ENCODE assay signal across 12 cellular contexts in the genomic region with DNA sequence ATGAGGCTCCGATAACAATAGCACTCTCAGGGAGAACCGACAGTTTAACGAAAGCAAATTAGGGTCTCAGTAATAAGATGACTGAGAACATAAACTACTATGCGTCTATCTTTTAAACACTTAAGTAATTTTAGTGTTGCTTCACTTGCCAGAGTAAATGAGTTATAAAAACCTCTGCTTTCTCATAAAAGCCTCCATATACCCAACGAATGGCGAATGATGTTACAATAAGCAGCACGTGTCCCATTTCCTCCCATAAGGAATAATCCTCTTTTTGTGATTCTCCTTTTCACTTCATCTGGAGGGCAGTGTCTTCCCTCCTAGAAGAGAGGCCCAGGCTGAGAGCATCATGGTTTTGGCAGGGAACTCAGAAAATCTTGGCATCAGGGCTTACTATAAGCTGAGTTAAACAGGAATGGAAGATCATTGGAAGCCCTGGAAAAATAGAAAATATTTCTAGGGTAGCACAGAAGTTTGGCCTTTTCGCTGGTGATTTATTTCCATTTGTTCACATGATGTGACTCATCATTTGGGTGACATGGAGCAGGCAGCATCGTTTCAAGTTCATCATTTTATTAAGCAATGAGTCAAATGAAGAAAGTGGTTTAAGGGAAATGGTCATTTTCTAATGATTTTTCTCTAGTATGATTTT.
DNase-seq lines count a peak whose midpoint lies in the region; FAIRE-seq and TF ChIP-seq lines count a peak whose summit lies in the region.
"Had no signal": no experiment of that assay in that cellular context is flagged by ENCODE, and none has a peak within 500 bp of the region (broad histone marks: within the 10 kb centered on the region; RNA-seq: fewer than 3 reads in every experiment).

No MANE protein-coding gene starts in this region.

- no peak overlapping the region for H3K4me2 ChIP-seq in SK-N-SH
- no peak overlapping the region for H3K4me2 ChIP-seq in smooth muscle cell

- TF ChIP-seq EP300 in SK-N-SH (IDR thresholded peaks at IDR 0.05; ENCODE audit: borderline replicate concordance in 1 of 2, low read depth in 1 of 2, low read length in 1 of 2): no peak

- peaks cover 38% of the 10 kb centered on the region for H3K36me3 Mint-ChIP-seq in activated CD4-positive, alpha-beta T cell treated with anti-CD3 and anti-CD28 coated beads, Interleukin-2, amount 10 ng/mL, durations not matched to agents 24 days and 14 days (ENCODE audit: low read depth)

- TF ChIP-seq CTCF in SK-N-SH (IDR thresholded peaks at IDR 0.05): 0 out of 2 replicates have a peak, but pooled peaks have one; percentile 9
- TF ChIP-seq CTCF in foreskin fibroblast (IDR thresholded peaks at IDR 0.05; ENCODE audit: low read depth, low read length): no peak
- no peak for TF ChIP-seq CTCF in smooth muscle cell (IDR thresholded peaks at IDR 0.05; ENCODE audit: borderline replicate concordance, insufficient read depth, poor library complexity, severe bottlenecking)

- no peak overlapping the region for H3K27ac Mint-ChIP-seq in activated CD4-positive, alpha-beta T cell treated with anti-CD3 and anti-CD28 coated beads, Interleukin-2, amount 10 ng/mL, durations not matched to agents 24 days and 14 days
- H3K27ac Mint-ChIP-seq: activated naive CD8-positive, alpha-beta T cell had no signal

- no peak overlapping the region for H3K9ac ChIP-seq in SK-N-SH
- H3K9ac ChIP-seq in smooth muscle cell (ENCODE audit: low read depth): no peak overlapping the region

- H3K79me2 ChIP-seq in SK-N-SH (ENCODE audit: insufficient read depth) (peaks cover 30% of the 10 kb centered on the region), smooth muscle cell (ENCODE audit: low read depth) (peaks cover 50% of the 10 kb centered on the region)

- TF ChIP-seq RAD21 in SK-N-SH (IDR thresholded peaks at IDR 0.05; ENCODE audit: low read length): no peak

- H3K9me2 ChIP-seq in SK-N-SH: no peaks in the 10 kb centered on the region

- H3K9me3 ChIP-seq in SK-N-SH (no peaks in the 10 kb centered on the region), smooth muscle cell (replicated peaks; ENCODE audit: low read depth) (no peaks in the 10 kb centered on the region)

- H3K4me3 ChIP-seq in SK-N-SH (ENCODE audit: low read depth in 2 of 2, low read length in 1 of 2) (no peak overlapping the region), foreskin fibroblast (ENCODE audit: low read depth in 1 of 2, low read length in 2 of 2) (no peak overlapping the region), smooth muscle cell (no peak overlapping the region)

- peaks cover 4% of the 10 kb centered on the region for H3K9me3 Mint-ChIP-seq in activated CD4-positive, alpha-beta T cell treated with anti-CD3 and anti-CD28 coated beads, Interleukin-2, amount 10 ng/mL, durations not matched to agents 24 days and 14 days

- CTCF ChIA-PET in SK-N-SH (lab: Yijun Ruan, JAX): interaction anchor here (0.9 to 1.4 kb wide), 3 partner anchors 9 to 258 kb away, joined by 3 to 5 read pairs (median 4); no protein-coding TSS in a partner anchor

- no peak for TF ChIP-seq POLR2A in GM12891 (IDR thresholded peaks at IDR 0.05; ENCODE audit: low read depth, low read length)

- POLR2A ChIA-PET in SK-N-SH (lab: Yijun Ruan, JAX): no interaction called here

- FAIRE-seq in GM12891 (lab: Jason Lieb, UNC) (peak; percentile 54), HTR-8/SVneo (lab: Jason Lieb, UNC) (no peak)
- FAIRE-seq: frontal cortex, G401.6 had no signal

- peaks cover 21% of the 10 kb centered on the region for H3F3A ChIP-seq in SK-N-SH (replicated peaks; ENCODE audit: insufficient read depth)
- no peaks in the 10 kb centered on the region for H3F3A ChIP-seq in smooth muscle cell (ENCODE audit: low read depth)

- DNase-seq in GM12891 (ENCODE audit: insufficient read length, low spot score): no peak
- no peak for DNase-seq in SK-N-SH
- DNase-seq in foreskin fibroblast: peak; percentile 52 to 78
- no peak for DNase-seq in smooth muscle cell (lab: John Stamatoyannopoulos, UW; ENCODE audit: unreplicated experiment)
- DNase-seq in ureter (ENCODE audit: low spot score): no peak
- DNase-seq in HTR-8/SVneo (ENCODE audit: insufficient read length, low spot score): no peak
- DNase-seq in activated CD4-positive, alpha-beta T cell treated with anti-CD3 and anti-CD28 coated beads, Interleukin-2, amount 10 ng/mL, durations not matched to agents 24 days and 14 days: no peak
- DNase-seq in posterior vena cava (ENCODE audit: low spot score): no peak
- DNase-seq: stimulated activated CD4-positive, alpha-beta T cell treated with anti-CD3 and anti-CD28 coated beads, Interleukin-4, amount 100 ng/mL, for 24 hours had no signal

- peak overlapping the region in 1 of 2 experiments; percentile 49; a peak in 3 of 4 replicates for H3K27ac ChIP-seq in SK-N-SH (ENCODE audit: low read depth in 2 of 2, low read length in 1 of 2)
- H3K27ac ChIP-seq in smooth muscle cell (ENCODE audit: low read depth): peak overlapping the region; percentile 30

- H2AFZ ChIP-seq in SK-N-SH (ENCODE audit: low read depth): no peak overlapping the region
- no peak overlapping the region for H2AFZ ChIP-seq in smooth muscle cell (ENCODE audit: low read depth)

- WGBS in SK-N-SH (ENCODE audit: low lambda C conversion rate): 72% methylated on average over 9 of the region's 9 CpGs
- 78% methylated on average over 9 of the region's 9 CpGs for WGBS in smooth muscle cell (ENCODE audit: low lambda C conversion rate)

- peaks cover 18% of the 10 kb centered on the region for H4K20me1 ChIP-seq in SK-N-SH (ENCODE audit: insufficient read depth)
- H4K20me1 ChIP-seq in smooth muscle cell (ENCODE audit: low read depth): peaks cover 80% of the 10 kb centered on the region

- H3K27me3 Mint-ChIP-seq in activated CD4-positive, alpha-beta T cell treated with anti-CD3 and anti-CD28 coated beads, Interleukin-2, amount 10 ng/mL, durations not matched to agents 24 days and 14 days: no peaks in the 10 kb centered on the region
- H3K27me3 Mint-ChIP-seq: activated naive CD8-positive, alpha-beta T cell had no signal

- H3K36me3 ChIP-seq in SK-N-SH (replicated peaks in 1 of 2; ENCODE audit: control insufficient read depth in 1 of 2, insufficient read depth in 2 of 2, low read length in 1 of 2) (no peaks in the 10 kb centered on the region), smooth muscle cell (ENCODE audit: low read depth) (peaks cover 5% of the 10 kb centered on the region)

- intact Hi-C loops in activated CD4-positive, alpha-beta T cell treated with anti-CD3 and anti-CD28 coated beads, Interleukin-2, amount 10 ng/mL, durations not matched to agents 24 days and 14 days (cut with micrococcal nuclease): no loop called here
- intact Hi-C loops in posterior vena cava (cut with DNase I): loop anchor here in 1 of 2 donors (10.0 kb wide), 1 partner anchor 161 kb away; no protein-coding TSS in a partner anchor

- H3K4me3 Mint-ChIP-seq in activated CD4-positive, alpha-beta T cell treated with anti-CD3 and anti-CD28 coated beads, Interleukin-2, amount 10 ng/mL, durations not matched to agents 24 days and 14 days: no peak overlapping the region
- H3K4me3 Mint-ChIP-seq: activated naive CD8-positive, alpha-beta T cell had no signal

- H3K27me3 ChIP-seq in SK-N-SH (ENCODE audit: insufficient read depth) (no peaks in the 10 kb centered on the region), smooth muscle cell (ENCODE audit: low read depth) (no peaks in the 10 kb centered on the region)

- peaks cover 41% of the 10 kb centered on the region for H3K4me1 Mint-ChIP-seq in activated CD4-positive, alpha-beta T cell treated with anti-CD3 and anti-CD28 coated beads, Interleukin-2, amount 10 ng/mL, durations not matched to agents 24 days and 14 days

- no peaks in the 10 kb centered on the region; a peak in 1 of 4 replicates for H3K4me1 ChIP-seq in SK-N-SH (ENCODE audit: control insufficient read depth in 1 of 2, insufficient read depth in 2 of 2, low read depth in 1 of 2, low read length in 1 of 2)
- no peaks in the 10 kb centered on the region for H3K4me1 ChIP-seq in smooth muscle cell (ENCODE audit: low read depth)

TF ChIP-seq in GM12891, 5 proteins besides CTCF, POLR2A, EP300 and RAD21:
- TF ChIP-seq TAF1 (IDR thresholded peaks at IDR 0.05; ENCODE audit: low read depth, low read length) (no peak), SPI1 (IDR thresholded peaks at IDR 0.05; ENCODE audit: low read depth, low read length) (peak; percentile 32; the same call in 1 of the 2 replicates)

TF ChIP-seq in SK-N-SH, 30 proteins besides CTCF, POLR2A, EP300 and RAD21 (continues in another document):
- TF ChIP-seq ELF1 (IDR thresholded peaks at IDR 0.05) (no peak), JUND (IDR thresholded peaks at IDR 0.05) (peak; percentile 47), TAF1 (IDR thresholded peaks at IDR 0.05; ENCODE audit: borderline replicate concordance, low read depth, low read length) (no peak), FOXM1 (IDR thresholded peaks at IDR 0.05; ENCODE audit: low read depth) (no peak), FOXJ3 (CRISPR knock-in tag; IDR thresholded peaks at IDR 0.05) (no peak), MXI1 (IDR thresholded peaks at IDR 0.05; ENCODE audit: low read depth, low read length) (no peak), POLR2AphosphoS5 (IDR thresholded peaks at IDR 0.05; ENCODE audit: low read depth, low read length) (no peak), RFX5 (IDR thresholded peaks at IDR 0.05; ENCODE audit: low read length) (no peak)
- TF ChIP-seq, protein P1, sequence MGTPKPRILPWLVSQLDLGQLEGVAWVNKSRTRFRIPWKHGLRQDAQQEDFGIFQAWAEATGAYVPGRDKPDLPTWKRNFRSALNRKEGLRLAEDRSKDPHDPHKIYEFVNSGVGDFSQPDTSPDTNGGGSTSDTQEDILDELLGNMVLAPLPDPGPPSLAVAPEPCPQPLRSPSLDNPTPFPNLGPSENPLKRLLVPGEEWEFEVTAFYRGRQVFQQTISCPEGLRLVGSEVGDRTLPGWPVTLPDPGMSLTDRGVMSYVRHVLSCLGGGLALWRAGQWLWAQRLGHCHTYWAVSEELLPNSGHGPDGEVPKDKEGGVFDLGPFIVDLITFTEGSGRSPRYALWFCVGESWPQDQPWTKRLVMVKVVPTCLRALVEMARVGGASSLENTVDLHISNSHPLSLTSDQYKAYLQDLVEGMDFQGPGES (IDR thresholded peaks at IDR 0.05; ENCODE audit: low read depth, low read length): no peak
- TF ChIP-seq, protein P2, sequence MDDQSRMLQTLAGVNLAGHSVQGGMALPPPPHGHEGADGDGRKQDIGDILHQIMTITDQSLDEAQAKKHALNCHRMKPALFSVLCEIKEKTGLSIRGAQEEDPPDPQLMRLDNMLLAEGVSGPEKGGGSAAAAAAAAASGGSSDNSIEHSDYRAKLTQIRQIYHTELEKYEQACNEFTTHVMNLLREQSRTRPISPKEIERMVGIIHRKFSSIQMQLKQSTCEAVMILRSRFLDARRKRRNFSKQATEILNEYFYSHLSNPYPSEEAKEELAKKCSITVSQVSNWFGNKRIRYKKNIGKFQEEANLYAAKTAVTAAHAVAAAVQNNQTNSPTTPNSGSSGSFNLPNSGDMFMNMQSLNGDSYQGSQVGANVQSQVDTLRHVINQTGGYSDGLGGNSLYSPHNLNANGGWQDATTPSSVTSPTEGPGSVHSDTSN (IDR thresholded peaks at IDR 0.05): peak; percentile 75
- TF ChIP-seq, protein P3, sequence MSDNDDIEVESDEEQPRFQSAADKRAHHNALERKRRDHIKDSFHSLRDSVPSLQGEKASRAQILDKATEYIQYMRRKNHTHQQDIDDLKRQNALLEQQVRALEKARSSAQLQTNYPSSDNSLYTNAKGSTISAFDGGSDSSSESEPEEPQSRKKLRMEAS (IDR thresholded peaks at IDR 0.05; ENCODE audit: low read depth): no peak

Comparison
In these comparisons a context has a peak if more than half of its experiments do, and no peak if none do; other contexts are left out.
1. DNase-seq: peak in foreskin fibroblast (2 of 2); none in GM12891 (single experiment), SK-N-SH (single experiment), smooth muscle cell (single experiment), ureter (single experiment), HTR-8/SVneo (single experiment), activated CD4-positive, alpha-beta T cell treated with anti-CD3 and anti-CD28 coated beads, Interleukin-2, amount 10 ng/mL, durations not matched to agents 24 days and 14 days (single experiment) and posterior vena cava (single experiment).